In genomic region chr19:45994989-45995714, GRCh38 we compare ENCODE assay signal across 1 cellular context.
TF ChIP-seq lines count a peak whose summit lies in the region.

TSS of gene CCDC61 (plus strand) at chr19:45995467. CDS start at chr19:46003019, 7,552 bp downstream.

TF ChIP-seq in GM12878, 131 proteins besides CTCF, POLR2A, EP300 and RAD21 (continued from another document):
- no peak for TF ChIP-seq ATF2 (IDR thresholded peaks at IDR 0.05; ENCODE audit: low read length)
- TF ChIP-seq NFIC (IDR thresholded peaks at IDR 0.05; ENCODE audit: low read depth, low read length) = no peak
- TF ChIP-seq E2F4 (IDR thresholded peaks at IDR 0.05; ENCODE audit: low read depth, low read length) = no peak
- 0 out of 2 replicates have a peak, but pooled peaks have one; percentile 22 for TF ChIP-seq BACH1 (IDR thresholded peaks at IDR 0.05; ENCODE audit: borderline replicate concordance)
- TF ChIP-seq SKIL (IDR thresholded peaks at IDR 0.05; ENCODE audit: low read depth, poor library complexity, severe bottlenecking) = peak; percentile 73
- peak; percentile 91 for TF ChIP-seq POLR2AphosphoS5 (IDR thresholded peaks at IDR 0.05; ENCODE audit: low read length)
- peak; percentile 58 for TF ChIP-seq HDGF (IDR thresholded peaks at IDR 0.05)
- no peak for TF ChIP-seq PAX8 (IDR thresholded peaks at IDR 0.05)
- TF ChIP-seq USF1 (IDR thresholded peaks at IDR 0.05; ENCODE audit: borderline replicate concordance, extremely low read length, insufficient read depth, low read depth, low read length) = peak; percentile 83
- peak; percentile 50 for TF ChIP-seq RELA (IDR thresholded peaks at IDR 0.05; ENCODE audit: borderline replicate concordance, partially characterized antibody)
- TF ChIP-seq SRF (IDR thresholded peaks at IDR 0.05; ENCODE audit: low read depth in 2 of 2, low read length in 2 of 2) = 0 out of 4 replicates have a peak, but pooled peaks of 1 of the 2 experiments have one; percentile 39
- TF ChIP-seq USF2 (IDR thresholded peaks at IDR 0.05; ENCODE audit: borderline replicate concordance, low read depth, low read length) = peak; percentile 75
- TF ChIP-seq ATF7 (IDR thresholded peaks at IDR 0.05; ENCODE audit: low read depth) = peak; percentile 20; the same call in 1 of the 2 replicates
- peak; percentile 82 for TF ChIP-seq NRF1 (conservative IDR thresholded peaks at IDR 0.05; ENCODE audit: low read depth, low read length)
- peak; percentile 76; the same call in 1 of the 2 replicates for TF ChIP-seq TAF1 (IDR thresholded peaks at IDR 0.05; ENCODE audit: borderline replicate concordance, low read depth, low read length)
- TF ChIP-seq CHD1 (IDR thresholded peaks at IDR 0.05; ENCODE audit: low read depth, low read length) = no peak
TF ChIP-seq in GM12878: peak in this region for 51.
